1 cellular context compared by ENCODE assay signal in genomic region chr2:20537423-20538307, GRCh38.
TF ChIP-seq lines count a peak whose summit lies in the region.

No MANE protein-coding gene starts in this region.

TF ChIP-seq in HepG2, 621 proteins besides CTCF, POLR2A, EP300 and RAD21 (continued from another document and continues in another):
- TF ChIP-seq LRRFIP1 (CRISPR knock-in tag; conservative IDR thresholded peaks at IDR 0.05) (no peak), ATM (IDR thresholded peaks at IDR 0.05; ENCODE audit: borderline replicate concordance) (no peak), THAP11 (CRISPR knock-in tag; IDR thresholded peaks at IDR 0.05) (no peak), ZNF550 (CRISPR knock-in tag; IDR thresholded peaks at IDR 0.05; ENCODE audit: borderline replicate concordance) (no peak), TAF1 (CRISPR knock-in tag; IDR thresholded peaks at IDR 0.05) (peak; percentile 14; the same call in 1 of the 2 replicates), ZNF317 (CRISPR knock-in tag; IDR thresholded peaks at IDR 0.05) (peak; percentile 74; the same call in 1 of the 2 replicates), SMAD9 (CRISPR knock-in tag; IDR thresholded peaks at IDR 0.05) (0 out of 2 replicates have a peak, but pooled peaks have one; percentile 40), ZFP36L1 (CRISPR knock-in tag; IDR thresholded peaks at IDR 0.05) (no peak; the same call in 1 of the 2 replicates), SP5 (CRISPR knock-in tag; IDR thresholded peaks at IDR 0.05; ENCODE audit: borderline replicate concordance, low read depth) (no peak), HOXD1 (CRISPR knock-in tag; IDR thresholded peaks at IDR 0.05) (no peak; the same call in 1 of the 2 replicates), ZNF614 (CRISPR knock-in tag; IDR thresholded peaks at IDR 0.05; ENCODE audit: borderline replicate concordance) (peak; percentile 46; the same call in 1 of the 2 replicates), ZFP36 (IDR thresholded peaks at IDR 0.05; ENCODE audit: borderline replicate concordance, low read depth, low read length, partially characterized antibody) (no peak), ZNF629 (CRISPR knock-in tag; conservative IDR thresholded peaks at IDR 0.05) (no peak), ZNF768 (CRISPR knock-in tag; IDR thresholded peaks at IDR 0.05) (no peak), ZNF501 (CRISPR knock-in tag; IDR thresholded peaks at IDR 0.05) (no peak; the same call in 1 of the 2 replicates), CHD2 (IDR thresholded peaks at IDR 0.05; ENCODE audit: low read depth, low read length) (no peak), ZNF383 (CRISPR knock-in tag; IDR thresholded peaks at IDR 0.05; ENCODE audit: borderline replicate concordance) (no peak; the same call in 1 of the 2 replicates), ZNF605 (CRISPR knock-in tag; IDR thresholded peaks at IDR 0.05) (peak; percentile 45; the same call in 1 of the 2 replicates), ZNF557 (CRISPR knock-in tag; IDR thresholded peaks at IDR 0.05) (no peak; the same call in 1 of the 2 replicates), ZNF34 (CRISPR knock-in tag; IDR thresholded peaks at IDR 0.05; ENCODE audit: borderline replicate concordance) (no peak; the same call in 1 of the 2 replicates), MTA3 (CRISPR knock-in tag; IDR thresholded peaks at IDR 0.05) (no peak), ZSCAN21 (CRISPR knock-in tag; IDR thresholded peaks at IDR 0.05; ENCODE audit: borderline replicate concordance) (no peak), ZMAT5 (CRISPR knock-in tag; IDR thresholded peaks at IDR 0.05; ENCODE audit: borderline replicate concordance, low read depth) (no peak), NFATC3 (CRISPR knock-in tag; IDR thresholded peaks at IDR 0.05) (no peak), ZNF354B (CRISPR knock-in tag; IDR thresholded peaks at IDR 0.05) (no peak), BORCS8-MEF2B (CRISPR knock-in tag; IDR thresholded peaks at IDR 0.05) (no peak; the same call in 1 of the 2 replicates), ETV5 (CRISPR knock-in tag; IDR thresholded peaks at IDR 0.05; ENCODE audit: borderline replicate concordance) (peak; percentile 5; the same call in 1 of the 2 replicates), MEF2D (CRISPR knock-in tag; IDR thresholded peaks at IDR 0.05) (peak; percentile 10; the same call in 1 of the 2 replicates), ZNF7 (CRISPR knock-in tag; IDR thresholded peaks at IDR 0.05) (no peak), ZNF660 (CRISPR knock-in tag; IDR thresholded peaks at IDR 0.05; ENCODE audit: borderline replicate concordance, low read depth) (no peak), FOXA3 (CRISPR knock-in tag; IDR thresholded peaks at IDR 0.05) (0 out of 2 replicates have a peak, but pooled peaks have one; percentile 11), HDAC1 (CRISPR knock-in tag; IDR thresholded peaks at IDR 0.05) (peak; percentile 26), ETS1 (CRISPR knock-in tag; IDR thresholded peaks at IDR 0.05) (no peak; the same call in 1 of the 2 replicates), REPIN1 (CRISPR knock-in tag; IDR thresholded peaks at IDR 0.05; ENCODE audit: borderline replicate concordance, low read depth) (peak; percentile 40; the same call in 1 of the 2 replicates), KAT8 (CRISPR knock-in tag; IDR thresholded peaks at IDR 0.05) (no peak), PCBP2 (optimal IDR thresholded peaks at IDR 0.05; ENCODE audit: low read depth, low read length, poor library complexity, severe bottlenecking) (no peak), HNF1B (CRISPR knock-in tag; IDR thresholded peaks at IDR 0.05) (peak; percentile 8; the same call in 1 of the 2 replicates), ZC3H4 (CRISPR knock-in tag; IDR thresholded peaks at IDR 0.05; ENCODE audit: borderline replicate concordance) (peak; percentile 54; the same call in 1 of the 2 replicates), ZNF264 (CRISPR knock-in tag; IDR thresholded peaks at IDR 0.05) (no peak; the same call in 1 of the 2 replicates), RFXAP (CRISPR knock-in tag; IDR thresholded peaks at IDR 0.05; ENCODE audit: borderline replicate concordance) (0 out of 2 replicates have a peak, but pooled peaks have one; percentile 41), NPAS2 (CRISPR knock-in tag; IDR thresholded peaks at IDR 0.05; ENCODE audit: borderline replicate concordance) (no peak), CBX1 (IDR thresholded peaks at IDR 0.05; ENCODE audit: low read depth) (no peak), ZNF564 (CRISPR knock-in tag; IDR thresholded peaks at IDR 0.05) (peak; percentile 53; the same call in 1 of the 2 replicates), ZNF570 (CRISPR knock-in tag; IDR thresholded peaks at IDR 0.05; ENCODE audit: borderline replicate concordance) (0 out of 2 replicates have a peak, but pooled peaks have one; percentile 17)
- TF ChIP-seq, protein P1, sequence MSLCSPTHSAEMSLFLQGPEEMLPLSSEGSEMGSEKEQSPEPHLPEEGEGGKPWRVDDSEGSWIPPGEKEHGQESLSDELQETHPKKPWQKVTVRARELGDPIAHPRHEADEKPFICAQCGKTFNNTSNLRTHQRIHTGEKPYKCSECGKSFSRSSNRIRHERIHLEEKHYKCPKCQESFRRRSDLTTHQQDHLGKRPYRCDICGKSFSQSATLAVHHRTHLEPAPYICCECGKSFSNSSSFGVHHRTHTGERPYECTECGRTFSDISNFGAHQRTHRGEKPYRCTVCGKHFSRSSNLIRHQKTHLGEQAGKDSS (CRISPR knock-in tag; IDR thresholded peaks at IDR 0.05; ENCODE audit: borderline replicate concordance, low read depth): no peak
- TF ChIP-seq, protein P2, sequence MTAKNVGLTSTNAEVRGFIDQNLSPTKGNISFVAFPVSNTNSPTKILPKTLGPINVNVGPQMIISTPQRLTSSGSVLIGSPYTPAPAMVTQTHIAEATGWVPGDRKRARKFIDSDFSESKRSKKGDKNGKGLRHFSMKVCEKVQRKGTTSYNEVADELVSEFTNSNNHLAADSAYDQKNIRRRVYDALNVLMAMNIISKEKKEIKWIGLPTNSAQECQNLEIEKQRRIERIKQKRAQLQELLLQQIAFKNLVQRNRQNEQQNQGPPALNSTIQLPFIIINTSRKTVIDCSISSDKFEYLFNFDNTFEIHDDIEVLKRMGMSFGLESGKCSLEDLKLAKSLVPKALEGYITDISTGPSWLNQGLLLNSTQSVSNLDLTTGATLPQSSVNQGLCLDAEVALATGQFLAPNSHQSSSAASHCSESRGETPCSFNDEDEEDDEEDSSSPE (CRISPR knock-in tag; IDR thresholded peaks at IDR 0.05): 0 out of 2 replicates have a peak, but pooled peaks have one; percentile 18
- TF ChIP-seq, protein P3, sequence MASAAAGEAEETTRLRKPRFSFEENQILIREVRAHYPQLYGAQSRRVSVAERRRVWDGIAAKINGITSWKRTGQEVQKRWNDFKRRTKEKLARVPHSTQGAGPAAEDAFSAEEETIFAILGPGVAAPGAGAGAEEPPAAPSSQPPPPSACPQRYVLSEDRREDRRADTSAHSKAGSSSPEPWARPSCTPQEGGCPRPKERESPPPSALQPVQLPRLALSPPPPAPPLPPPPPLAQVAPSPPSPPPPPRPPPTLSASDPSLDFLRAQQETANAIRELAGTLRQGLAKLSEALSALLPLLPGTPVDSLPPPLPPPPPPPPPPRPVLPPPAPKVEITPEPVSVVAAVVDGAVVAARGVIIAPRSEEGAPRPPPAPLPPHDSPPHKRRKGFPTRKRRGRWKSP (CRISPR knock-in tag; IDR thresholded peaks at IDR 0.05): 0 out of 2 replicates have a peak, but pooled peaks have one; percentile 45
- TF ChIP-seq, protein P4, sequence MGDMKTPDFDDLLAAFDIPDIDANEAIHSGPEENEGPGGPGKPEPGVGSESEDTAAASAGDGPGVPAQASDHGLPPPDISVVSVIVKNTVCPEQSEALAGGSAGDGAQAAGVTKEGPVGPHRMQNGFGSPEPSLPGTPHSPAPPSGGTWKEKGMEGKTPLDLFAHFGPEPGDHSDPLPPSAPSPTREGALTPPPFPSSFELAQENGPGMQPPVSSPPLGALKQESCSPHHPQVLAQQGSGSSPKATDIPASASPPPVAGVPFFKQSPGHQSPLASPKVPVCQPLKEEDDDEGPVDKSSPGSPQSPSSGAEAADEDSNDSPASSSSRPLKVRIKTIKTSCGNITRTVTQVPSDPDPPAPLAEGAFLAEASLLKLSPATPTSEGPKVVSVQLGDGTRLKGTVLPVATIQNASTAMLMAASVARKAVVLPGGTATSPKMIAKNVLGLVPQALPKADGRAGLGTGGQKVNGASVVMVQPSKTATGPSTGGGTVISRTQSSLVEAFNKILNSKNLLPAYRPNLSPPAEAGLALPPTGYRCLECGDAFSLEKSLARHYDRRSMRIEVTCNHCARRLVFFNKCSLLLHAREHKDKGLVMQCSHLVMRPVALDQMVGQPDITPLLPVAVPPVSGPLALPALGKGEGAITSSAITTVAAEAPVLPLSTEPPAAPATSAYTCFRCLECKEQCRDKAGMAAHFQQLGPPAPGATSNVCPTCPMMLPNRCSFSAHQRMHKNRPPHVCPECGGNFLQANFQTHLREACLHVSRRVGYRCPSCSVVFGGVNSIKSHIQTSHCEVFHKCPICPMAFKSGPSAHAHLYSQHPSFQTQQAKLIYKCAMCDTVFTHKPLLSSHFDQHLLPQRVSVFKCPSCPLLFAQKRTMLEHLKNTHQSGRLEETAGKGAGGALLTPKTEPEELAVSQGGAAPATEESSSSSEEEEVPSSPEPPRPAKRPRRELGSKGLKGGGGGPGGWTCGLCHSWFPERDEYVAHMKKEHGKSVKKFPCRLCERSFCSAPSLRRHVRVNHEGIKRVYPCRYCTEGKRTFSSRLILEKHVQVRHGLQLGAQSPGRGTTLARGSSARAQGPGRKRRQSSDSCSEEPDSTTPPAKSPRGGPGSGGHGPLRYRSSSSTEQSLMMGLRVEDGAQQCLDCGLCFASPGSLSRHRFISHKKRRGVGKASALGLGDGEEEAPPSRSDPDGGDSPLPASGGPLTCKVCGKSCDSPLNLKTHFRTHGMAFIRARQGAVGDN (CRISPR knock-in tag; IDR thresholded peaks at IDR 0.05): peak; percentile 86
- TF ChIP-seq, protein P5, sequence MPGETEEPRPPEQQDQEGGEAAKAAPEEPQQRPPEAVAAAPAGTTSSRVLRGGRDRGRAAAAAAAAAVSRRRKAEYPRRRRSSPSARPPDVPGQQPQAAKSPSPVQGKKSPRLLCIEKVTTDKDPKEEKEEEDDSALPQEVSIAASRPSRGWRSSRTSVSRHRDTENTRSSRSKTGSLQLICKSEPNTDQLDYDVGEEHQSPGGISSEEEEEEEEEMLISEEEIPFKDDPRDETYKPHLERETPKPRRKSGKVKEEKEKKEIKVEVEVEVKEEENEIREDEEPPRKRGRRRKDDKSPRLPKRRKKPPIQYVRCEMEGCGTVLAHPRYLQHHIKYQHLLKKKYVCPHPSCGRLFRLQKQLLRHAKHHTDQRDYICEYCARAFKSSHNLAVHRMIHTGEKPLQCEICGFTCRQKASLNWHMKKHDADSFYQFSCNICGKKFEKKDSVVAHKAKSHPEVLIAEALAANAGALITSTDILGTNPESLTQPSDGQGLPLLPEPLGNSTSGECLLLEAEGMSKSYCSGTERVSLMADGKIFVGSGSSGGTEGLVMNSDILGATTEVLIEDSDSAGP (CRISPR knock-in tag; IDR thresholded peaks at IDR 0.05; ENCODE audit: borderline replicate concordance): no peak
- TF ChIP-seq, protein P6, sequence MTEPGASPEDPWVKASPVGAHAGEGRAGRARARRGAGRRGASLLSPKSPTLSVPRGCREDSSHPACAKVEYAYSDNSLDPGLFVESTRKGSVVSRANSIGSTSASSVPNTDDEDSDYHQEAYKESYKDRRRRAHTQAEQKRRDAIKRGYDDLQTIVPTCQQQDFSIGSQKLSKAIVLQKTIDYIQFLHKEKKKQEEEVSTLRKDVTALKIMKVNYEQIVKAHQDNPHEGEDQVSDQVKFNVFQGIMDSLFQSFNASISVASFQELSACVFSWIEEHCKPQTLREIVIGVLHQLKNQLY (CRISPR knock-in tag; IDR thresholded peaks at IDR 0.05): 0 out of 2 replicates have a peak, but pooled peaks have one; percentile 37
